Comparison of ENCODE assay signal across 18 cellular contexts in the genomic region with DNA sequence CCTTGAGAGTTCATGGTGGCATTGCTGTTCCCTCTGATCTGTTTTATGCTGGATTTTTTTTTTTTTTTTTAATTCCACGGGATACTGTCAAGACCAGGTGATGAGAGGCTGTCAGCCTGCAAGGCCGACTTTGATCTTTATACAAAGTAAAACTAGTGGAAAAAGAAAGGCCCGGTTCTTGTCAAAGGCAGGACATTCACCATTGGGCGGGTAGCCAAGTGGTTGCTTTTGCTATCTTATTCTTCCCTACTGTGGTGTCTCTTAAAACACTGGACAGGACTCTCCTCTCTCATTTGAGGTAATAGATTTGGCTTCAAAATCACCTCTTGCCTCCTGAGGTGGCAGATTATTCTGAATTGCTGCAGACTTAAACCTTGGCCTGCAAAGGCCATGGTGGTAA.
"Had no signal": no experiment of that assay in that cellular context is flagged by ENCODE, and none has a peak within 500 bp of the region (broad histone marks: within the 10 kb centered on the region; RNA-seq: fewer than 3 reads in every experiment).

No MANE protein-coding gene starts in this region.

- H3K4me3 ChIP-seq: SJCRH30 had no signal

- H3K9me3 ChIP-seq: SJCRH30 had no signal

- H3K27ac ChIP-seq: HL-60, SJCRH30 had no signal

- H3K36me3 ChIP-seq: SJCRH30 had no signal

- H3K27me3 ChIP-seq: SJCRH30 had no signal

- DNase-seq: KBM-7, MV-4-11, NCI-H1048, NCI-H1105, NCI-H1417 treated with DMSO at 0.1 percent for 48 hours, NCI-H146, NCI-H1694 treated with DMSO at 0.1 percent for 48 hours, NCI-H1930, NCI-H2081, NCI-H2171, NCI-H524 treated with DMSO at 0.1 percent for 48 hours, NCI-H69, NCI-H774, RPMI8226, SHP77 treated with DMSO at 0.1 percent for 48 hours, SJCRH30 had no signal

- ATAC-seq: SK-N-SH treated with all-trans-retinoic acid at 6 μM for 48 hours had no signal

- H3K4me1 ChIP-seq: SJCRH30 had no signal
